In genomic region chr1:6331543-6332246, GRCh38 we compare ENCODE assay signal across 14 cellular contexts.
"Had no signal": no experiment of that assay in that cellular context is flagged by ENCODE, and none has a peak within 500 bp of the region (broad histone marks: within the 10 kb centered on the region; RNA-seq: fewer than 3 reads in every experiment).

No MANE protein-coding gene starts in this region.

- H3K27me3 ChIP-seq: cardiac muscle cell had no signal

- ATAC-seq: activated CD8-positive, alpha-beta memory T cell treated with anti-CD3 and anti-CD28 coated beads, Interleukin-2, amount 10 ng/mL, durations not matched to agents 7 days and 5 days; activated T-cell treated with anti-CD3 and anti-CD28 coated beads, Interleukin-2, amount 50 U/mL, for 4 hours; naive thymus-derived CD8-positive, alpha-beta T cell; right cardiac atrium; stimulated activated naive B cell treated with anti-CD40 and anti-IgM and Interleukin-4, amounts not matched to agents 10 μg/mL and 1 μg/mL and 100 μg/mL, for 72 hours had no signal

- H3K4me3 ChIP-seq: cardiac muscle cell had no signal

- DNase-seq: activated CD4-positive, alpha-beta T cell treated with anti-CD3 and anti-CD28 coated beads for 1 hour; activated CD4-positive, alpha-beta T cell treated with anti-CD3 and anti-CD28 coated beads, Interleukin-2, amount 50 U/mL, for 48 hours; activated CD8-positive, alpha-beta memory T cell treated with anti-CD3 and anti-CD28 coated beads, Interleukin-2, amount 10 ng/mL, durations not matched to agents 7 days and 5 days; activated gamma-delta T cell; activated naive CD8-positive, alpha-beta T cell treated with anti-CD3 and anti-CD28 coated beads for 36 hours; activated T-cell treated with anti-CD3 and anti-CD28 coated beads, Interleukin-2, amount 50 U/mL, for 4 hours; foreskin melanocyte; head of caudate nucleus; kidney; naive thymus-derived CD8-positive, alpha-beta T cell; nucleus accumbens; stimulated activated naive B cell treated with anti-CD40 and anti-IgM and Interleukin-4, amounts not matched to agents 10 μg/mL and 1 μg/mL and 100 μg/mL, for 72 hours had no signal

- H3K27ac ChIP-seq: cardiac muscle cell had no signal

- H3K36me3 ChIP-seq: cardiac muscle cell had no signal
